ENCODE assay signal across 8 cellular contexts in the genomic region with DNA sequence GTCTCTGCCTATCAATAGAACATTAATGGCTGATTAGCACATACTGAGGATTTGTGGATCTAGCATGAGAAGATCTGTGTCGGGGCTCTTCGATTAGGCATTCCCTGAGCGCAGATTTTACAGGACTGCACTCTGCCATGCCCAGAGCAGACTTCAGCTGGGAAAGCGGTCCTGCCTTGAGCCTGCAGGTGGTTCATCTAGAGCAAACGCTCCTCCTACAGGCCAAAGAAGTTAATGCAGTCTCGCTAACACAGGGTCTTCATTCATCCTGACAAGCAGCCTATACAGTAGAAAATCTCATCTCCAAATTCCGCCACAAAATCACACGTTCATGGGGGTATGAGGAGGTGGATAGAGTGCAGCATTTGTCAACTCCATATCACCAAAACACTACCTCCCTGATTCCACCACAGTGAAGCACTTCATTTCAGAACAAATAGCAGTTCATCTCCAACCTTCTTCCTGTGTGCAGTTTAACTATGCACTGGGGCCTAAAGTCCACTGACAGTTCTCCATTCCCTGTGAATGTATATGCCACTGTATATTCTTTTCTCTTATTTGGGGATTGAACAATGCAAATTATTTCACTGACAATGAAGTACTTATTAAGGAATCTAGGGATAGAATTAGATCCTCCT.
DNase-seq lines count a peak whose midpoint lies in the region; ATAC-seq, FAIRE-seq and TF ChIP-seq lines count a peak whose summit lies in the region.

No MANE protein-coding gene starts in this region.

- peak; percentile 93 for ATAC-seq in GM21737 (IDR thresholded peaks at IDR 0.05; ENCODE audit: unreplicated experiment)
- ATAC-seq in stimulated activated naive CD8-positive, alpha-beta T cell treated with anti-CD3 and anti-CD28 coated beads, Interleukin-15, Interleukin-2, amounts not matched to agents 100 U/mL and 50 U/mL, for 24 hours = no peak

- H4K20me1 ChIP-seq in keratinocyte (ENCODE audit: control insufficient read depth, extremely low read depth, insufficient read depth, low read length) = no peaks in the 10 kb centered on the region

- peak; percentile 29 for DNase-seq in activated CD4-positive, alpha-beta T cell treated with anti-CD3 and anti-CD28 coated beads, Interleukin-2, amount 10 ng/mL, durations not matched to agents 7 days and 5 days
- DNase-seq in activated CD4-positive, alpha-beta T cell treated with anti-CD3 and anti-CD28 coated beads for 4 hours = no peak
- DNase-seq in HTR-8/SVneo (ENCODE audit: insufficient read length, low spot score) (peak; percentile 23), NT2/D1 (ENCODE audit: low read depth, low spot score) (peak; percentile 89), breast epithelium (ENCODE audit: low spot score in 2 of 2) (peak in 1 of 2 donors; percentile 40), keratinocyte (ENCODE audit: low read depth, low spot score) (peak; percentile 23)
- peak; percentile 26 for DNase-seq in stimulated activated naive CD8-positive, alpha-beta T cell treated with anti-CD3 and anti-CD28 coated beads, Interleukin-15, Interleukin-2, amounts not matched to agents 100 U/mL and 50 U/mL, for 24 hours

- H3K27ac Mint-ChIP-seq in activated CD4-positive, alpha-beta T cell treated with anti-CD3 and anti-CD28 coated beads, Interleukin-2, amount 10 ng/mL, durations not matched to agents 7 days and 5 days = no peak overlapping the region

- TF ChIP-seq CTCF in breast epithelium (IDR thresholded peaks at IDR 0.05) (peak; percentile 21 to 54 (median 44)), keratinocyte (optimal IDR thresholded peaks at IDR 0.05 in 1 of 3, IDR thresholded peaks at IDR 0.05 in 1 of 3, conservative IDR thresholded peaks at IDR 0.05 in 1 of 3; ENCODE audit: extremely low read depth in 1 of 3, insufficient read depth in 2 of 3, low read length in 3 of 3) (peak; percentile 79 to 91 (median 84))

- no peaks in the 10 kb centered on the region for H3K36me3 ChIP-seq in NT2/D1 (ENCODE audit: insufficient read depth, insufficient read length, low read length)
- no peaks in the 10 kb centered on the region for H3K36me3 ChIP-seq in breast epithelium
- H3K36me3 ChIP-seq in keratinocyte (ENCODE audit: control insufficient read depth in 2 of 2, extremely low read depth in 1 of 2, insufficient read depth in 2 of 2, low read length in 2 of 2) = no peaks in the 10 kb centered on the region

- peaks cover 3% of the 10 kb centered on the region for H3K27me3 Mint-ChIP-seq in activated CD4-positive, alpha-beta T cell treated with anti-CD3 and anti-CD28 coated beads, Interleukin-2, amount 10 ng/mL, durations not matched to agents 7 days and 5 days

- no peaks in the 10 kb centered on the region for H3K9me1 ChIP-seq in keratinocyte (ENCODE audit: control insufficient read depth, extremely low read depth, insufficient read depth, low read length)

- H3K9me3 ChIP-seq in NT2/D1 (ENCODE audit: insufficient read depth, low read length) (no peaks in the 10 kb centered on the region), breast epithelium (no peaks in the 10 kb centered on the region), keratinocyte (ENCODE audit: control insufficient read depth, low read depth, low read length) (no peaks in the 10 kb centered on the region)

- H3K4me1 Mint-ChIP-seq in activated CD4-positive, alpha-beta T cell treated with anti-CD3 and anti-CD28 coated beads, Interleukin-2, amount 10 ng/mL, durations not matched to agents 7 days and 5 days = no peaks in the 10 kb centered on the region

- H2AFZ ChIP-seq in keratinocyte (ENCODE audit: control insufficient read depth, low read length) = no peak overlapping the region

- POLR2A ChIA-PET in activated CD4-positive, alpha-beta T cell treated with anti-CD3 and anti-CD28 coated beads, Interleukin-2, amount 10 ng/mL, durations not matched to agents 7 days and 5 days (lab: Charles Lee) = no interaction called here

- FAIRE-seq in HTR-8/SVneo (lab: Jason Lieb, UNC) (no peak), keratinocyte (lab: Jason Lieb, UNC) (peak; percentile 23)

- no peaks in the 10 kb centered on the region for H3K9me3 Mint-ChIP-seq in activated CD4-positive, alpha-beta T cell treated with anti-CD3 and anti-CD28 coated beads, Interleukin-2, amount 10 ng/mL, durations not matched to agents 7 days and 5 days

- TF ChIP-seq POLR2A in breast epithelium (IDR thresholded peaks at IDR 0.05) = no peak

- H3K9ac ChIP-seq in NT2/D1 (ENCODE audit: insufficient read length, low read depth) (no peak overlapping the region), keratinocyte (ENCODE audit: control insufficient read depth, extremely low read depth, insufficient read depth, low read length) (no peak overlapping the region)

- no peaks in the 10 kb centered on the region for H3K79me2 ChIP-seq in keratinocyte (ENCODE audit: control insufficient read depth, insufficient read depth, low read length)

- H3K4me3 Mint-ChIP-seq in activated CD4-positive, alpha-beta T cell treated with anti-CD3 and anti-CD28 coated beads, Interleukin-2, amount 10 ng/mL, durations not matched to agents 7 days and 5 days = no peak overlapping the region

- H3K36me3 Mint-ChIP-seq in activated CD4-positive, alpha-beta T cell treated with anti-CD3 and anti-CD28 coated beads, Interleukin-2, amount 10 ng/mL, durations not matched to agents 7 days and 5 days (ENCODE audit: low read depth) = no peaks in the 10 kb centered on the region

- H3K27me3 ChIP-seq in NT2/D1 (ENCODE audit: insufficient read depth, insufficient read length) (no peaks in the 10 kb centered on the region), breast epithelium (no peaks in the 10 kb centered on the region), keratinocyte (ENCODE audit: control insufficient read depth, extremely low read depth, insufficient read depth, low read length) (no peaks in the 10 kb centered on the region)

- no peaks in the 10 kb centered on the region for H3K4me1 ChIP-seq in NT2/D1 (ENCODE audit: insufficient read depth, insufficient read length)
- H3K4me1 ChIP-seq in breast epithelium = no peaks in the 10 kb centered on the region
- no peaks in the 10 kb centered on the region for H3K4me1 ChIP-seq in keratinocyte (ENCODE audit: control insufficient read depth, extremely low read depth, insufficient read depth, low read length)

- H3K4me3 ChIP-seq in NT2/D1 (ENCODE audit: insufficient read length, low read depth) = no peak overlapping the region
- H3K4me3 ChIP-seq in breast epithelium = no peak overlapping the region
- H3K4me3 ChIP-seq in keratinocyte (ENCODE audit: control insufficient read depth in 2 of 3, extremely low read depth in 1 of 3, insufficient read depth in 2 of 3, low read depth in 1 of 3, low read length in 3 of 3) = no peak overlapping the region

- no peak overlapping the region for H3K4me2 ChIP-seq in keratinocyte (ENCODE audit: control insufficient read depth, extremely low read depth, insufficient read depth, low read depth, low read length)

- H3K27ac ChIP-seq in breast epithelium (no peak overlapping the region), keratinocyte (ENCODE audit: control insufficient read depth, insufficient read depth, low read length) (no peak overlapping the region)

- intact Hi-C loops in breast epithelium (cut with DNase I; ENCODE audit: low total_unique reads) = no loop called here

- CTCF ChIA-PET in activated CD4-positive, alpha-beta T cell treated with anti-CD3 and anti-CD28 coated beads, Interleukin-2, amount 10 ng/mL, durations not matched to agents 7 days and 5 days (lab: Charles Lee) = no interaction called here

- dilution Hi-C loops in keratinocyte (cut with MboI; ENCODE audit: extremely low pct_ligation_motif_present, low sequenced_read_pairs) = no loop called here

Comparison
In these comparisons a context has a peak if more than half of its experiments do, and no peak if none do; other contexts are left out.
1. DNase-seq: peak in activated CD4-positive, alpha-beta T cell treated with anti-CD3 and anti-CD28 coated beads, Interleukin-2, amount 10 ng/mL, durations not matched to agents 7 days and 5 days (single experiment), HTR-8/SVneo (single experiment), NT2/D1 (single experiment), keratinocyte (single experiment) and stimulated activated naive CD8-positive, alpha-beta T cell treated with anti-CD3 and anti-CD28 coated beads, Interleukin-15, Interleukin-2, amounts not matched to agents 100 U/mL and 50 U/mL, for 24 hours (single experiment); none in activated CD4-positive, alpha-beta T cell treated with anti-CD3 and anti-CD28 coated beads for 4 hours (0 of 2).